26 cellular contexts compared by ENCODE assay signal in the genomic region with DNA sequence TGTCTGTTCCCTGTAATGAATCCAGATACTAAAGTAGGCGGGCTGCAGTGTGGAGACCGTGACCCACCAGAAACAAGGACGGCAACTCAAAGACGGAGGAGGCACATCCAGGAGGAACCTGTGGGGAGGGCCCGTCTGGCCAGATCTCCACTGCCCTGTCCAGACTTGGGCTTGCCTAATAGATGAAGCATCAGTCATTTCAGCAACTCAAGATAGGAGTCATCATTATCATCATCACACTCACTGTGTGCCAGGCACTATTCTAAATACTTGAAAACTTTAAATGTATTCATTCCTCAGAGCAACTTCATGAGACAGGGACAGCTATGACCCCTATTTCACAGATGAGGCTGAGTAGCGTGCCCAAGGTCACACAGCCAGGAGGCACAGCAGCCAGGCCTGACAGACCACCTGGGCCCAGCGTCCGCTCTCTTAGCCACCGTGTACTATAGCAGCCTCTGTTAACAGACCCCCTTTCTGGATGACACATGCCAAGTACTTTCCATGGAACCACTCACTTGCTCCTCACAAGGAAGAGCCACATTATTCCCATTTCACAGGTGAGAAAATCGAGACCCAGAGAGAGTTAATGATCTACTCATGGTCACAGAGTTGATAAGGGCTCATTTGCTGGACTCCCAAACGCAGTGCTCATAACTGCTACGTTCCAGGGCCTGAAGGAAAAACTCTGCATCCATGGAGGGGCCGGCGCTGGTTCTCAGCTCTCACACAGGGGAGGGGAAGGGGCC. TPM values are rescaled to one million over a fixed set of nuclear protein-coding genes. Genes with fewer than 3 reads are reported as not detected.
DNase-seq lines count a peak whose midpoint lies in the region; ATAC-seq, FAIRE-seq and TF ChIP-seq lines count a peak whose summit lies in the region.
"Had no signal": no experiment of that assay in that cellular context is flagged by ENCODE, and none has a peak within 500 bp of the region (broad histone marks: within the 10 kb centered on the region; RNA-seq: fewer than 3 reads in every experiment).

No MANE protein-coding gene starts in this region.

- peaks cover 5 to 14% of the 10 kb centered on the region in 2 donors for H3K27me3 Mint-ChIP-seq in stimulated activated naive B cell treated with anti-CD40 and anti-IgM and Interleukin-4, amounts not matched to agents 10 μg/mL and 1 μg/mL and 100 μg/mL, for 72 hours
- H3K27me3 Mint-ChIP-seq in activated naive CD8-positive, alpha-beta T cell treated with anti-CD3 and anti-CD28 coated beads for 36 hours: peaks cover 3% of the 10 kb centered on the region

- H3K4me2 ChIP-seq in HepG2 (ENCODE audit: low read depth, low read length) (no peak overlapping the region), K562 (ENCODE audit: insufficient read depth, low read length) (no peak overlapping the region)
- H3K4me2 ChIP-seq: PC-9 had no signal

- peaks cover 0 to 3% of the 10 kb centered on the region in 2 donors for H3K9me3 Mint-ChIP-seq in stimulated activated naive B cell treated with anti-CD40 and anti-IgM and Interleukin-4, amounts not matched to agents 10 μg/mL and 1 μg/mL and 100 μg/mL, for 72 hours
- no peaks in the 10 kb centered on the region for H3K9me3 Mint-ChIP-seq in activated naive CD8-positive, alpha-beta T cell treated with anti-CD3 and anti-CD28 coated beads for 36 hours

- no peak for TF ChIP-seq CTCF in HepG2 (CRISPR knock-in tag; IDR thresholded peaks at IDR 0.05)
- TF ChIP-seq CTCF in right lobe of liver (IDR thresholded peaks at IDR 0.05): no peak
- TF ChIP-seq CTCF in K562 (IDR thresholded peaks at IDR 0.05 in 2 of 3, conservative IDR thresholded peaks at IDR 0.05 in 1 of 3; ENCODE audit: insufficient read depth in 2 of 3, low read depth in 1 of 3, low read length in 3 of 3): no peak
- no peak for TF ChIP-seq CTCF in fibroblast of mammary gland (conservative IDR thresholded peaks at IDR 0.05; ENCODE audit: control insufficient read depth, insufficient read depth, low read depth, low read length)

- DNase-seq in HepG2 (ENCODE audit: low spot score) (no peak), right lobe of liver (no peak), K562 (ENCODE audit: extremely low read depth in 1 of 4, low spot score in 3 of 4) (no peak), fibroblast of mammary gland (ENCODE audit: low read depth) (peak; percentile 34), NCI-H1417 treated with DMSO at 0.1 percent for 48 hours (lab: John Stamatoyannopoulos, UW) (no peak)
- DNase-seq in stimulated activated naive B cell treated with anti-CD40 and anti-IgM and Interleukin-4, amounts not matched to agents 10 μg/mL and 1 μg/mL and 100 μg/mL, for 72 hours: no peak
- no peak for DNase-seq in activated naive CD8-positive, alpha-beta T cell treated with anti-CD3 and anti-CD28 coated beads for 36 hours
- no peak for DNase-seq in activated T-cell treated with anti-CD3 and anti-CD28 coated beads, Interleukin-2, amount 50 U/mL, for 48 hours
- DNase-seq: DMS153, DND-41, Kasumi-1, NCI-H1092 treated with DMSO at 0.1 percent for 48 hours, NCI-H1436 treated with DMSO at 0.1 percent for 48 hours, NCI-H187 treated with DMSO at 0.1 percent for 48 hours, NCI-H446, NCI-H526, NCI-H82, PC-9, Right ventricle myocardium superior, RPMI8226 had no signal

- H4K20me1 ChIP-seq in HepG2 (ENCODE audit: insufficient read depth, low read length): no peaks in the 10 kb centered on the region
- H4K20me1 ChIP-seq in K562 (replicated peaks; ENCODE audit: control insufficient read depth, insufficient read depth, low read length): no peaks in the 10 kb centered on the region

- no peak overlapping the region for H3K4me3 Mint-ChIP-seq in stimulated activated naive B cell treated with anti-CD40 and anti-IgM and Interleukin-4, amounts not matched to agents 10 μg/mL and 1 μg/mL and 100 μg/mL, for 72 hours
- H3K4me3 Mint-ChIP-seq in activated naive CD8-positive, alpha-beta T cell treated with anti-CD3 and anti-CD28 coated beads for 36 hours: no peak overlapping the region
- H3K4me3 Mint-ChIP-seq: H9 had no signal

- no peak for TF ChIP-seq POLR2A in HepG2 (IDR thresholded peaks at IDR 0.05; ENCODE audit: insufficient read depth in 1 of 2, low read depth in 2 of 2, low read length in 2 of 2)
- no peak for TF ChIP-seq POLR2A in right lobe of liver (IDR thresholded peaks at IDR 0.05)
- no peak for TF ChIP-seq POLR2A in K562 (conservative IDR thresholded peaks at IDR 0.05)

- no peak for TF ChIP-seq RAD21 in HepG2 (CRISPR knock-in tag; IDR thresholded peaks at IDR 0.05)
- TF ChIP-seq RAD21 in K562 (CRISPR knock-in tag; conservative IDR thresholded peaks at IDR 0.05 in 1 of 2, IDR thresholded peaks at IDR 0.05 in 1 of 2): no peak

- peaks cover 3 to 24% of the 10 kb centered on the region in 2 experiments; a peak in 4 of 5 replicates for H3K27me3 ChIP-seq in HepG2 (ENCODE audit: control insufficient read depth in 1 of 2, insufficient read depth in 2 of 2, low read length in 2 of 2)
- no peaks in the 10 kb centered on the region for H3K27me3 ChIP-seq in right lobe of liver
- H3K27me3 ChIP-seq in K562 (ENCODE audit: control insufficient read depth in 2 of 2, insufficient read depth in 2 of 2, low read length in 2 of 2): no peaks in the 10 kb centered on the region
- H3K27me3 ChIP-seq: SJSA1 had no signal

- no peak for TF ChIP-seq EP300 in HepG2 (IDR thresholded peaks at IDR 0.05; ENCODE audit: low read depth in 2 of 2, low read length in 2 of 2)
- no peak for TF ChIP-seq EP300 in HepG2 (CRISPR knock-in tag; IDR thresholded peaks at IDR 0.05; ENCODE audit: borderline replicate concordance)
- TF ChIP-seq EP300 in K562 (IDR thresholded peaks at IDR 0.05; ENCODE audit: low read length): no peak

- H3K27ac ChIP-seq in HepG2 (ENCODE audit: extremely low read length, insufficient read depth, low read length) (no peak overlapping the region), right lobe of liver (no peak overlapping the region), K562 (ENCODE audit: extremely low read depth, low read depth, low read length) (no peak overlapping the region)
- H3K27ac ChIP-seq: HL-60, PC-9, SJSA1 had no signal

- no peak overlapping the region for H3K9ac ChIP-seq in HepG2 (ENCODE audit: insufficient read depth, low read depth, low read length)
- peak overlapping the region in 1 of 2 experiments; percentile 22; a peak in 1 of 4 replicates for H3K9ac ChIP-seq in K562 (ENCODE audit: insufficient read depth in 1 of 2, low read depth in 2 of 2, low read length in 2 of 2)

- H3K79me2 ChIP-seq in HepG2 (ENCODE audit: insufficient read depth, low read length): no peaks in the 10 kb centered on the region
- no peaks in the 10 kb centered on the region for H3K79me2 ChIP-seq in K562 (ENCODE audit: control insufficient read depth, insufficient read depth, low read length)

- no TSS peak for BruUV-seq in HepG2 (replicated peaks; lab: Mats Ljungman, UMichigan)
- no TSS peak for BruUV-seq in K562 (replicated peaks; lab: Mats Ljungman, UMichigan)

- H3K9me3 ChIP-seq in HepG2 (ENCODE audit: low read length) (no peaks in the 10 kb centered on the region), right lobe of liver (no peaks in the 10 kb centered on the region), K562 (replicated peaks; ENCODE audit: control insufficient read depth, insufficient read depth, low read depth, low read length) (no peaks in the 10 kb centered on the region)
- H3K9me3 ChIP-seq: SJSA1 had no signal

- FAIRE-seq in HepG2 (lab: Jason Lieb, UNC) (no peak), K562 (lab: Jason Lieb, UNC) (no peak)

- 71% methylated on average over 13 of the region's 14 CpGs for WGBS in HepG2 (ENCODE audit: low lambda C conversion rate)
- WGBS in right lobe of liver (ENCODE audit: insufficient coverage, low coverage, low lambda C conversion rate, missing lambda C conversion rate): 78% methylated on average over 5 of the region's 14 CpGs
- WGBS in K562 (ENCODE audit: insufficient coverage, low coverage, missing lambda C conversion rate): 78% methylated on average over 12 of the region's 14 CpGs

- in situ Hi-C loops in HepG2 (cut with HindIII; ENCODE audit: extremely low pct_ligation_motif_present, low pct_unique_long_range_greater_than_20kb) (loop anchor here (25.0 kb wide), 1 partner anchor 282 kb away; no protein-coding TSS in a partner anchor), K562 (cut with MboI) (no loop called here)

- no peak for ATAC-seq in HepG2
- ATAC-seq in right lobe of liver: no peak
- ATAC-seq in K562: no peak
- no peak for ATAC-seq in stimulated activated naive B cell treated with anti-CD40 and anti-IgM and Interleukin-4, amounts not matched to agents 10 μg/mL and 1 μg/mL and 100 μg/mL, for 72 hours (replicated peaks)

- H2AFZ ChIP-seq in HepG2 (ENCODE audit: low read length) (no peak overlapping the region), K562 (ENCODE audit: low read depth, low read length) (no peak overlapping the region)
- H2AFZ ChIP-seq: PC-9 had no signal

- H3K4me1 ChIP-seq in HepG2 (ENCODE audit: insufficient read depth, low read length) (peaks cover 66% of the 10 kb centered on the region), right lobe of liver (no peaks in the 10 kb centered on the region), K562 (replicated peaks in 1 of 2; ENCODE audit: control insufficient read depth in 2 of 2, insufficient read depth in 2 of 2, low read length in 2 of 2) (peaks cover 51 to 56% of the 10 kb centered on the region in 2 experiments)

- peak overlapping the region; percentile 31 for H3K27ac Mint-ChIP-seq in stimulated activated naive B cell treated with anti-CD40 and anti-IgM and Interleukin-4, amounts not matched to agents 10 μg/mL and 1 μg/mL and 100 μg/mL, for 72 hours
- no peak overlapping the region for H3K27ac Mint-ChIP-seq in activated naive CD8-positive, alpha-beta T cell treated with anti-CD3 and anti-CD28 coated beads for 36 hours

- intact Hi-C loops in HepG2 (cut with micrococcal nuclease; ENCODE audit: unreplicated experiment) (no loop called here), right lobe of liver (cut with DNase I) (no loop called here), K562 (cut with micrococcal nuclease) (no loop called here)

- H3K36me3 ChIP-seq in HepG2 (replicated peaks in 1 of 2; ENCODE audit: control insufficient read depth in 1 of 2, insufficient read depth in 2 of 2, low read length in 2 of 2): no peaks in the 10 kb centered on the region
- no peaks in the 10 kb centered on the region for H3K36me3 ChIP-seq in right lobe of liver
- H3K36me3 ChIP-seq in K562 (ENCODE audit: control insufficient read depth, insufficient read depth, low read length): no peaks in the 10 kb centered on the region
- H3K36me3 ChIP-seq: SJSA1 had no signal

- H3K9me1 ChIP-seq in K562 (ENCODE audit: control insufficient read depth, insufficient read depth, low read length): no peaks in the 10 kb centered on the region

- POLR2A ChIA-PET in HepG2 (lab: Yijun Ruan, JAX) (no interaction called here), K562 (lab: Yijun Ruan, JAX) (interaction anchor here (1.0 kb wide), 3 partner anchors 10 to 384 kb away, joined by 3 to 4 read pairs (median 3); a partner anchor contains a TSS)

- CTCF ChIA-PET in HepG2 (lab: Yijun Ruan, JAX; ENCODE audit: low intra/inter-chr PET ratio, low total read pairs) (no interaction called here), K562 (lab: Yijun Ruan, JAX; ENCODE audit: low intra/inter-chr PET ratio) (no interaction called here)

- no peaks in the 10 kb centered on the region for H3K36me3 Mint-ChIP-seq in stimulated activated naive B cell treated with anti-CD40 and anti-IgM and Interleukin-4, amounts not matched to agents 10 μg/mL and 1 μg/mL and 100 μg/mL, for 72 hours
- H3K36me3 Mint-ChIP-seq in activated naive CD8-positive, alpha-beta T cell treated with anti-CD3 and anti-CD28 coated beads for 36 hours: no peaks in the 10 kb centered on the region

- H3K4me1 Mint-ChIP-seq in stimulated activated naive B cell treated with anti-CD40 and anti-IgM and Interleukin-4, amounts not matched to agents 10 μg/mL and 1 μg/mL and 100 μg/mL, for 72 hours: peaks cover 8 to 13% of the 10 kb centered on the region in 2 donors
- H3K4me1 Mint-ChIP-seq in activated naive CD8-positive, alpha-beta T cell treated with anti-CD3 and anti-CD28 coated beads for 36 hours: peaks cover 4% of the 10 kb centered on the region

- H3K4me3 ChIP-seq in HepG2 (replicated peaks in 1 of 3; ENCODE audit: insufficient read depth in 1 of 3, low read depth in 2 of 3, low read length in 3 of 3) (no peak overlapping the region), right lobe of liver (no peak overlapping the region), K562 (no peak overlapping the region), fibroblast of mammary gland (ENCODE audit: control insufficient read depth, low read depth, low read length) (no peak overlapping the region)
- H3K4me3 ChIP-seq: PC-9, SJSA1 had no signal

RNA-seq across cellular contexts. Expression of a gene that starts 4.9 kb away (rescaled TPM):
- total RNA-seq in HepG2 (2016; rRNA removed; fragmentation: Illumina TruSeq; extraction: Trizol) (not detected in 2 replicates), right lobe of liver (not detected), K562 (2014; rRNA removed) (not detected in 2 replicates), K562 (2014; rRNA removed; fragmentation: Illumina TruSeq; extraction: Trizol) (not detected in 2 replicates), K562 (2015; rRNA removed; fragmentation: Illumina TruSeq; extraction: Trizol) (not detected in 2 replicates), K562 (2021) (not detected in 2 replicates)
- total RNA-seq in HepG2 (2016; cell fraction: cytosol; rRNA removed; fragmentation: Illumina TruSeq; extraction: Trizol; ENCODE audit: low read depth): not detected in 2 replicates
- not detected in 2 replicates for total RNA-seq in HepG2 (2016; cell fraction: insoluble cytoplasmic fraction; rRNA removed; fragmentation: Illumina TruSeq; extraction: Trizol)
- total RNA-seq in HepG2 (2016; cell fraction: membrane; rRNA removed; fragmentation: Illumina TruSeq; extraction: Trizol): not detected in 2 replicates
- total RNA-seq in HepG2 (2016; cell fraction: nucleus; rRNA removed; fragmentation: Illumina TruSeq; extraction: Trizol): not detected in 2 replicates
- polyA plus RNA-seq in HepG2 (2011; rRNA removed) (not detected in 2 replicates), K562 (2011; rRNA removed) (not detected in 2 replicates), K562 (2014; fragmentation: Illumina TruSeq; extraction: Trizol) (not detected in 2 replicates), K562 (2014; fragmentation: Nextera tagmentation; extraction: Ambion mirVana) (under 1 TPM; 0.22 to 0.62 TPM), K562 (2014; rRNA removed) (not detected in 2 replicates)
- not detected in 2 replicates for polyA plus RNA-seq in HepG2 (2011; cell fraction: cytosol; rRNA removed)
- polyA plus RNA-seq in HepG2 (2011; cell fraction: nucleus; rRNA removed): not detected in 2 replicates
- polyA plus RNA-seq in HepG2 (2012): not detected in 2 replicates
- polyA plus RNA-seq in HepG2 (2016; cell fraction: cytosol; fragmentation: Illumina TruSeq; extraction: Trizol; ENCODE audit: low read depth): not detected in 2 replicates
- polyA plus RNA-seq in HepG2 (2016; cell fraction: insoluble cytoplasmic fraction; fragmentation: Illumina TruSeq; extraction: Trizol; ENCODE audit: low read depth): not detected in 2 replicates
- polyA plus RNA-seq in HepG2 (2016; cell fraction: membrane; fragmentation: Illumina TruSeq; extraction: Trizol; ENCODE audit: low read depth): not detected in 2 replicates
- not detected in 2 replicates for polyA plus RNA-seq in HepG2 (2016; cell fraction: nucleus; fragmentation: Illumina TruSeq; extraction: Trizol; ENCODE audit: insufficient read depth, low read depth)
- polyA minus RNA-seq in HepG2 (2011; rRNA and poly(A)+ RNA removed; ENCODE audit: low replicate concordance): not detected in 2 replicates
- polyA minus RNA-seq in HepG2 (2011; cell fraction: cytosol; rRNA and poly(A)+ RNA removed): not detected in 2 replicates
- not detected in 2 replicates for polyA minus RNA-seq in HepG2 (2011; cell fraction: nucleus; rRNA and poly(A)+ RNA removed)
- total RNA-seq in K562 (2011; cell fraction: chromatin; rRNA removed; ENCODE audit: low replicate concordance): not detected in 2 replicates
- not detected in 2 replicates for total RNA-seq in K562 (2011; cell fraction: nucleolus; rRNA removed)
- not detected in 2 replicates for total RNA-seq in K562 (2011; cell fraction: nucleoplasm; rRNA removed)
- 0.49 TPM in 1 of 2 replicates, not detected in the other for polyA plus RNA-seq in K562 (2011; cell fraction: cytosol; rRNA removed)
- not detected in 2 replicates for polyA plus RNA-seq in K562 (2011; cell fraction: nucleus; rRNA removed)
- not detected in 2 replicates for polyA plus RNA-seq in K562 (2012)
- not detected in 2 replicates for polyA minus RNA-seq in K562 (2011; rRNA and poly(A)+ RNA removed)
- polyA minus RNA-seq in K562 (2011; cell fraction: cytosol; rRNA and poly(A)+ RNA removed): not detected in 2 replicates
- polyA minus RNA-seq in K562 (2011; cell fraction: nucleus; rRNA and poly(A)+ RNA removed): not detected in 2 replicates
- total RNA-seq in activated naive CD8-positive, alpha-beta T cell treated with anti-CD3 and anti-CD28 coated beads for 36 hours: not detected
- total RNA-seq: A172, H9, M059J, PC-9, Right ventricle myocardium superior, SJSA1 had no signal
- polyA plus RNA-seq: BJ had no signal

RNA-seq across cellular contexts. Expression of a gene that starts 10.9 kb away (rescaled TPM):
- total RNA-seq in HepG2 (2016; rRNA removed; fragmentation: Illumina TruSeq; extraction: Trizol) (not detected in 2 replicates), right lobe of liver (under 1 TPM in 1 of 6 experiments, not detected in 5; 0.26 TPM), K562 (2014; rRNA removed) (not detected in 2 replicates), K562 (2014; rRNA removed; fragmentation: Illumina TruSeq; extraction: Trizol) (not detected in 2 replicates), K562 (2015; rRNA removed; fragmentation: Illumina TruSeq; extraction: Trizol) (not detected in 2 replicates), K562 (2021) (not detected in 2 replicates)
- total RNA-seq in HepG2 (2016; cell fraction: cytosol; rRNA removed; fragmentation: Illumina TruSeq; extraction: Trizol; ENCODE audit: low read depth): not detected in 2 replicates
- total RNA-seq in HepG2 (2016; cell fraction: insoluble cytoplasmic fraction; rRNA removed; fragmentation: Illumina TruSeq; extraction: Trizol): not detected in 2 replicates
- not detected in 2 replicates for total RNA-seq in HepG2 (2016; cell fraction: membrane; rRNA removed; fragmentation: Illumina TruSeq; extraction: Trizol)
- total RNA-seq in HepG2 (2016; cell fraction: nucleus; rRNA removed; fragmentation: Illumina TruSeq; extraction: Trizol): not detected in 2 replicates
- polyA plus RNA-seq in HepG2 (2011; rRNA removed) (0.05 TPM in 1 of 2 replicates, not detected in the other), K562 (2011; rRNA removed) (0.04 TPM in 1 of 2 replicates, not detected in the other), K562 (2014; fragmentation: Illumina TruSeq; extraction: Trizol) (not detected in 2 replicates), K562 (2014; fragmentation: Nextera tagmentation; extraction: Ambion mirVana) (not detected), K562 (2014; rRNA removed) (not detected in 2 replicates)
- 0.06 TPM in 1 of 2 replicates, not detected in the other for polyA plus RNA-seq in HepG2 (2011; cell fraction: cytosol; rRNA removed)
- 0.09 and 0.14 TPM in 2 replicates for polyA plus RNA-seq in HepG2 (2011; cell fraction: nucleus; rRNA removed)
- polyA plus RNA-seq in HepG2 (2012): not detected in 2 replicates
- polyA plus RNA-seq in HepG2 (2016; cell fraction: cytosol; fragmentation: Illumina TruSeq; extraction: Trizol; ENCODE audit: low read depth): not detected in 2 replicates
- polyA plus RNA-seq in HepG2 (2016; cell fraction: insoluble cytoplasmic fraction; fragmentation: Illumina TruSeq; extraction: Trizol; ENCODE audit: low read depth): not detected in 2 replicates
- not detected in 2 replicates for polyA plus RNA-seq in HepG2 (2016; cell fraction: membrane; fragmentation: Illumina TruSeq; extraction: Trizol; ENCODE audit: low read depth)
- polyA plus RNA-seq in HepG2 (2016; cell fraction: nucleus; fragmentation: Illumina TruSeq; extraction: Trizol; ENCODE audit: insufficient read depth, low read depth): not detected in 2 replicates
- 1.0 TPM in 1 of 2 replicates, not detected in the other for polyA minus RNA-seq in HepG2 (2011; rRNA and poly(A)+ RNA removed; ENCODE audit: low replicate concordance)
- polyA minus RNA-seq in HepG2 (2011; cell fraction: cytosol; rRNA and poly(A)+ RNA removed): not detected in 2 replicates
- not detected in 2 replicates for polyA minus RNA-seq in HepG2 (2011; cell fraction: nucleus; rRNA and poly(A)+ RNA removed)
- not detected in 2 replicates for total RNA-seq in K562 (2011; cell fraction: chromatin; rRNA removed; ENCODE audit: low replicate concordance)
- not detected in 2 replicates for total RNA-seq in K562 (2011; cell fraction: nucleolus; rRNA removed)
- total RNA-seq in K562 (2011; cell fraction: nucleoplasm; rRNA removed): not detected in 2 replicates
- not detected in 2 replicates for polyA plus RNA-seq in K562 (2011; cell fraction: cytosol; rRNA removed)
- not detected in 2 replicates for polyA plus RNA-seq in K562 (2011; cell fraction: nucleus; rRNA removed)
- 0.10 TPM in 1 of 2 replicates, not detected in the other for polyA plus RNA-seq in K562 (2012)
- not detected in 2 replicates for polyA minus RNA-seq in K562 (2011; rRNA and poly(A)+ RNA removed)
- not detected in 2 replicates for polyA minus RNA-seq in K562 (2011; cell fraction: cytosol; rRNA and poly(A)+ RNA removed)
- not detected in 2 replicates for polyA minus RNA-seq in K562 (2011; cell fraction: nucleus; rRNA and poly(A)+ RNA removed)
- total RNA-seq in activated naive CD8-positive, alpha-beta T cell treated with anti-CD3 and anti-CD28 coated beads for 36 hours: under 1 TPM; 0.44 to 0.72 TPM
- total RNA-seq: A172, H9, M059J, PC-9, Right ventricle myocardium superior, SJSA1 had no signal
- polyA plus RNA-seq: BJ had no signal
